Comparison of ENCODE assay signal across 25 cellular contexts in the genomic region with DNA sequence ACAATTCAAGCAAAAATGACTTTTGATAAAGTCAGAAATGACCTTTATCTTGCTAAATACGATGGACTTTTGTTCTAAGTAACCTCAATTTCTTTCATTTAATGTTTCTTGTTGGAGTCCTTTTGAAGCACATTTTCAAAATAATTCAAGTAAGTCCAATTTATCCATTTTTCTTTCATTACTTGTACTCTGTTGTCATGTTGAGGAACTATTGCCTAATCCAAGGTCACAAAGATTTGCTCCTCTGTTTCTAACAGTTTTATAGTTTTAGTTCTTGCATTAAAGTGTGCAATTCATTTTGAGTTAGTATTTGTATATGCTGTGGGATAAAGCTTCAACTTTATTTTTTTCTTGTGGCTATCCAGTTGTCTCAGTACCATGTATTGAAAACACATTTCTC.
"Had no signal": no experiment of that assay in that cellular context is flagged by ENCODE, and none has a peak within 500 bp of the region (broad histone marks: within the 10 kb centered on the region; RNA-seq: fewer than 3 reads in every experiment).

No MANE protein-coding gene starts in this region.

- H3K4me3 ChIP-seq: adrenal gland, K562 had no signal

- DNase-seq: activated CD4-positive, alpha-beta memory T cell treated with anti-CD3 and anti-CD28 coated beads for 36 hours; activated CD4-positive, alpha-beta T cell treated with anti-CD3 and anti-CD28 coated beads, Interleukin-2, amount 10 ng/mL, durations not matched to agents 7 days and 5 days; activated CD4-positive, CD25-positive, alpha-beta regulatory T cell; activated CD8-positive, alpha-beta memory T cell treated with anti-CD3 and anti-CD28 coated beads for 24 hours; activated gamma-delta T cell treated with Interleukin-2 at 50 U/mL for 16 hours; activated naive CD4-positive, alpha-beta T cell treated with anti-CD3 and anti-CD28 coated beads, Interleukin-2, amount 10 ng/mL, durations not matched to agents 7 days and 5 days; activated naive CD8-positive, alpha-beta T cell treated with anti-CD3 and anti-CD28 coated beads for 36 hours; activated T-cell treated with anti-CD3 and anti-CD28 coated beads for 4 hours; activated T-cell treated with anti-CD3 and anti-CD28 coated beads, Interleukin-2, amount 50 U/mL, for 48 hours; adrenal gland; anterior cingulate cortex; Karpas-422; NCI-H1105 treated with DMSO at 0.1 percent for 48 hours; NCI-H1436 treated with DMSO at 0.1 percent for 48 hours; NCI-H187; NCI-H2081; NCI-H2227 treated with DMSO at 0.1 percent for 48 hours; NCI-H446 treated with DMSO at 0.1 percent for 48 hours; NCI-H526; NCI-H82; OCI-M1; RPMI8226; SK-N-SH; T-helper 1 cell had no signal
